Comparison of ENCODE assay signal across 9 cellular contexts in the genomic region with DNA sequence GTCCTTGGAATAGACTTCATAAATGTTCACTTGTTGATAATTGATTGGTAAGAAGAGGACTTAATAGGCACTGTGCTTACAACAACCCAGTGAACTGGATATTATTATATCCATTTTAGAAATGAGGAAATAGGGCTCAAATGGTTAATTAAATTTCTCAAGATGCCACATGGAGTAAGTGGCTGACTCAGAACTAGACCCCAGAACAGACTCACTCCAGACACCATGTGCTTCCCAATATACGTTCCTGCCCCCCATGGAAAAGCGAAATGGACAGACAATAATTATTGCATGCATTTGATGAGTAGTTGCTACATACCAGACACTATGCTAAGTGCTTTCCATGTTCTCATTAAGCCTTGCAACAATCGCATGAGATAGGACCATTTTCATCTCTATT. TPM values are rescaled to one million over a fixed set of nuclear protein-coding genes. Genes with fewer than 3 reads are reported as not detected.
DNase-seq lines count a peak whose midpoint lies in the region; ATAC-seq, FAIRE-seq and TF ChIP-seq lines count a peak whose summit lies in the region.
"Had no signal": no experiment of that assay in that cellular context is flagged by ENCODE, and none has a peak within 500 bp of the region (broad histone marks: within the 10 kb centered on the region; RNA-seq: fewer than 3 reads in every experiment).

No MANE protein-coding gene starts in this region.

- peaks cover 0 to 3% (median 0%) of the 10 kb centered on the region in 11 donors for H3K9me3 Mint-ChIP-seq in naive thymus-derived CD4-positive, alpha-beta T cell

- POLR2A ChIA-PET in AG04449 (lab: Yijun Ruan, JAX) (no interaction called here), K562 (lab: Yijun Ruan, JAX) (no interaction called here)
- POLR2A ChIA-PET in naive thymus-derived CD4-positive, alpha-beta T cell (lab: Charles Lee) = no interaction called here

- no peak for TF ChIP-seq EP300 in K562 (IDR thresholded peaks at IDR 0.05; ENCODE audit: low read length)

- H3K36me3 ChIP-seq in HUES64 (ENCODE audit: insufficient read depth, low read length) = no peaks in the 10 kb centered on the region
- H3K36me3 ChIP-seq in K562 (ENCODE audit: control insufficient read depth, insufficient read depth, low read length) = no peaks in the 10 kb centered on the region
- no peaks in the 10 kb centered on the region for H3K36me3 ChIP-seq in naive thymus-derived CD4-positive, alpha-beta T cell (ENCODE audit: control insufficient read depth in 2 of 3, insufficient read depth in 3 of 3, low read length in 3 of 3)

- H3K79me2 ChIP-seq in K562 (ENCODE audit: control insufficient read depth, insufficient read depth, low read length) = no peaks in the 10 kb centered on the region

- H3K27me3 ChIP-seq in HUES64 (ENCODE audit: insufficient read depth, low read length) = peaks cover 46% of the 10 kb centered on the region
- H3K27me3 ChIP-seq in K562 (ENCODE audit: control insufficient read depth in 2 of 2, insufficient read depth in 2 of 2, low read length in 2 of 2) = peaks cover 8 to 17% of the 10 kb centered on the region in 2 experiments; a peak in 3 of 5 replicates
- H3K27me3 ChIP-seq in naive thymus-derived CD4-positive, alpha-beta T cell (ENCODE audit: control insufficient read depth in 2 of 2, insufficient read depth in 2 of 2, low read length in 2 of 2) = no peaks in the 10 kb centered on the region

- H3K4me2 ChIP-seq in K562 (ENCODE audit: insufficient read depth, low read length) = peak overlapping the region; percentile 72

- intact Hi-C loops in K562 (cut with micrococcal nuclease) = no loop called here
- intact Hi-C loops in naive thymus-derived CD4-positive, alpha-beta T cell (cut with micrococcal nuclease) = no loop called here

- H3K4me1 Mint-ChIP-seq in naive thymus-derived CD4-positive, alpha-beta T cell = peaks cover 0 to 16% (median 14%) of the 10 kb centered on the region in 7 donors

- no peak for ATAC-seq in K562
- no peak for ATAC-seq in naive thymus-derived CD4-positive, alpha-beta T cell
- ATAC-seq in HG03342 (IDR thresholded peaks at IDR 0.05; ENCODE audit: unreplicated experiment) = no peak

- 0 out of 2 replicates have a peak overlapping the region, but pooled peaks have one; percentile 64 for H2AFZ ChIP-seq in K562 (ENCODE audit: low read depth, low read length)

- TF ChIP-seq RAD21 in K562 (CRISPR knock-in tag; conservative IDR thresholded peaks at IDR 0.05 in 1 of 2, IDR thresholded peaks at IDR 0.05 in 1 of 2) = no peak

- TF ChIP-seq CTCF in AG04449 (IDR thresholded peaks at IDR 0.05; ENCODE audit: insufficient read depth, low read length, missing control alignments) = no peak
- no peak for TF ChIP-seq CTCF in K562 (IDR thresholded peaks at IDR 0.05 in 2 of 3, conservative IDR thresholded peaks at IDR 0.05 in 1 of 3; ENCODE audit: insufficient read depth in 2 of 3, low read depth in 1 of 3, low read length in 3 of 3)

- peaks cover 58 to 69% (median 61%) of the 10 kb centered on the region in 5 donors for H3K27me3 Mint-ChIP-seq in naive thymus-derived CD4-positive, alpha-beta T cell

- CTCF ChIA-PET in AG04449 (lab: Yijun Ruan, JAX) = no interaction called here
- CTCF ChIA-PET in K562 (lab: Yijun Ruan, JAX; ENCODE audit: low intra/inter-chr PET ratio) = no interaction called here
- CTCF ChIA-PET in naive thymus-derived CD4-positive, alpha-beta T cell (lab: Charles Lee) = no interaction called here

- DNase-seq in AG04449 (ENCODE audit: low read depth, low spot score) = no peak
- no peak for DNase-seq in K562 (ENCODE audit: extremely low read depth in 1 of 4, low spot score in 3 of 4)
- DNase-seq in naive thymus-derived CD4-positive, alpha-beta T cell = no peak
- no peak for DNase-seq in NCI-H2107 (lab: John Stamatoyannopoulos, UW)
- no peak for DNase-seq in NCI-H2196 treated with DMSO at 0.1 percent for 48 hours (lab: John Stamatoyannopoulos, UW; ENCODE audit: unreplicated experiment)
- DNase-seq in DMS153 treated with DMSO at 0.1 percent for 48 hours (lab: John Stamatoyannopoulos, UW; ENCODE audit: unreplicated experiment) = no peak
- DNase-seq: MV-4-11 had no signal

- H3K4me3 Mint-ChIP-seq in naive thymus-derived CD4-positive, alpha-beta T cell = peak overlapping the region in 9 of 10 donors; percentile 45 to 78 (median 62)

- FAIRE-seq in K562 (lab: Jason Lieb, UNC) = no peak

- H3K4me3 ChIP-seq in AG04449 (ENCODE audit: low read depth, low read length) (peak overlapping the region; percentile 62; the same call in 1 of the 2 replicates), HUES64 (ENCODE audit: low read length) (peak overlapping the region; percentile 65), K562 (no peak overlapping the region)
- no peak overlapping the region for H3K4me3 ChIP-seq in naive thymus-derived CD4-positive, alpha-beta T cell (ENCODE audit: low read length)

- peaks cover 0 to 8% (median 0%) of the 10 kb centered on the region in 5 donors for H3K36me3 Mint-ChIP-seq in naive thymus-derived CD4-positive, alpha-beta T cell

- TF ChIP-seq POLR2A in K562 (conservative IDR thresholded peaks at IDR 0.05) = no peak

- no peak overlapping the region for H3K27ac Mint-ChIP-seq in naive thymus-derived CD4-positive, alpha-beta T cell

- H4K20me1 ChIP-seq in K562 (replicated peaks; ENCODE audit: control insufficient read depth, insufficient read depth, low read length) = no peaks in the 10 kb centered on the region; the same call in 1 of the 2 replicates

- H3K9ac ChIP-seq in HUES64 (ENCODE audit: low read depth, low read length) (no peak overlapping the region), K562 (ENCODE audit: insufficient read depth in 1 of 2, low read depth in 2 of 2, low read length in 2 of 2) (no peak overlapping the region)

- peaks cover 7% of the 10 kb centered on the region for H3K4me1 ChIP-seq in HUES64 (ENCODE audit: insufficient read depth, low read length)
- peaks cover 3 to 9% of the 10 kb centered on the region in 2 experiments; a peak in 3 of 5 replicates for H3K4me1 ChIP-seq in K562 (replicated peaks in 1 of 2; ENCODE audit: control insufficient read depth in 2 of 2, insufficient read depth in 2 of 2, low read length in 2 of 2)
- H3K4me1 ChIP-seq in naive thymus-derived CD4-positive, alpha-beta T cell (ENCODE audit: control insufficient read depth in 2 of 2, insufficient read depth in 2 of 2, low read length in 2 of 2) = no peaks in the 10 kb centered on the region

- WGBS in HUES64 = 96% methylated on average over 3 of the region's 3 CpGs
- WGBS in K562 (ENCODE audit: insufficient coverage, low coverage, missing lambda C conversion rate) = 5% methylated on average over 3 of the region's 3 CpGs

- in situ Hi-C loops in K562 (cut with MboI) = no loop called here

- H3K9me3 ChIP-seq in HUES64 (ENCODE audit: insufficient read depth, low read depth, low read length) = no peaks in the 10 kb centered on the region
- no peaks in the 10 kb centered on the region for H3K9me3 ChIP-seq in K562 (replicated peaks; ENCODE audit: control insufficient read depth, insufficient read depth, low read depth, low read length)
- H3K9me3 ChIP-seq in naive thymus-derived CD4-positive, alpha-beta T cell (ENCODE audit: control insufficient read depth in 2 of 3, low read length in 3 of 3) = no peaks in the 10 kb centered on the region

- no TSS peak for BruUV-seq in K562 (replicated peaks; lab: Mats Ljungman, UMichigan)

- H3K27ac ChIP-seq in HUES64 (ENCODE audit: low read depth, low read length) (no peak overlapping the region), K562 (ENCODE audit: extremely low read depth, low read depth, low read length) (no peak overlapping the region)
- no peak overlapping the region for H3K27ac ChIP-seq in naive thymus-derived CD4-positive, alpha-beta T cell (ENCODE audit: low read depth, low read length)

- no peaks in the 10 kb centered on the region for H3K9me1 ChIP-seq in K562 (ENCODE audit: control insufficient read depth, insufficient read depth, low read length)

TF ChIP-seq in K562, 482 proteins besides CTCF, POLR2A, EP300 and RAD21 (continues in another document):
- TF ChIP-seq L3MBTL2 (IDR thresholded peaks at IDR 0.05) (no peak), SMC3 (conservative IDR thresholded peaks at IDR 0.05; ENCODE audit: insufficient read depth, low read depth, low read length) (no peak), JUN (IDR thresholded peaks at IDR 0.05; ENCODE audit: borderline replicate concordance, low read depth, low read length) (no peak), JUN (CRISPR knock-in tag; IDR thresholded peaks at IDR 0.05; ENCODE audit: borderline replicate concordance) (no peak), CBX8 (IDR thresholded peaks at IDR 0.05; ENCODE audit: borderline replicate concordance, extremely low read depth, low read depth, low read length, poor library complexity, severe bottlenecking) (peak; percentile 45), E2F3 (CRISPR knock-in tag; IDR thresholded peaks at IDR 0.05) (no peak)

RNA-seq across cellular contexts. Expression of gene ANKS1B, which starts 0.9 kb away (rescaled TPM):
- polyA plus RNA-seq in HUES64 (2013, experiment 1 of 2) = 2.3 TPM
- 4.4 TPM for polyA plus RNA-seq in HUES64 (2013, experiment 2 of 2)
- total RNA-seq in K562 (2011; cell fraction: chromatin; rRNA removed; ENCODE audit: low replicate concordance) = 0.30 TPM in 1 of 2 replicates, not detected in the other
- total RNA-seq in K562 (2011; cell fraction: nucleolus; rRNA removed) = not detected in 2 replicates
- total RNA-seq in K562 (2011; cell fraction: nucleoplasm; rRNA removed) = not detected in 2 replicates
- total RNA-seq in K562 (2014; rRNA removed) (not detected in 2 replicates), K562 (2014; rRNA removed; fragmentation: Illumina TruSeq; extraction: Trizol) (not detected in 2 replicates), K562 (2015; rRNA removed; fragmentation: Illumina TruSeq; extraction: Trizol) (0.47 TPM in 1 of 2 replicates, not detected in the other), K562 (2021) (not detected in 2 replicates)
- polyA plus RNA-seq in K562 (2011; rRNA removed) (0.05 TPM in 1 of 2 replicates, not detected in the other), K562 (2014; fragmentation: Illumina TruSeq; extraction: Trizol) (0.04 TPM in 1 of 2 replicates, not detected in the other), K562 (2014; fragmentation: Nextera tagmentation; extraction: Ambion mirVana) (under 1 TPM; 0.28 to 0.35 TPM), K562 (2014; rRNA removed) (0.08 TPM in 1 of 2 replicates, not detected in the other)
- polyA plus RNA-seq in K562 (2011; cell fraction: cytosol; rRNA removed) = 0.07 TPM in 1 of 2 replicates, not detected in the other
- not detected in 2 replicates for polyA plus RNA-seq in K562 (2011; cell fraction: nucleus; rRNA removed)
- polyA plus RNA-seq in K562 (2012) = 0.04 TPM in 1 of 2 replicates, not detected in the other
- polyA minus RNA-seq in K562 (2011; rRNA and poly(A)+ RNA removed) = 0.45 and 0.46 TPM in 2 replicates
- polyA minus RNA-seq in K562 (2011; cell fraction: cytosol; rRNA and poly(A)+ RNA removed) = not detected in 2 replicates
- polyA minus RNA-seq in K562 (2011; cell fraction: nucleus; rRNA and poly(A)+ RNA removed) = 0.22 TPM in 1 of 2 replicates, not detected in the other
- under 1 TPM in 1 of 5 experiments, not detected in 4; 0.97 TPM for total RNA-seq in naive thymus-derived CD4-positive, alpha-beta T cell
- not detected for polyA plus RNA-seq in naive thymus-derived CD4-positive, alpha-beta T cell

Comparison
In these comparisons a context has a peak if more than half of its experiments do, and no peak if none do; other contexts are left out.
1. H3K4me3 ChIP-seq: peak in AG04449 (single experiment) and HUES64 (single experiment); none in K562 (single experiment) and naive thymus-derived CD4-positive, alpha-beta T cell (single experiment).